ENCODE assay signal across 16 cellular contexts in genomic region chr12:92554316-92554905, GRCh38.
DNase-seq lines count a peak whose midpoint lies in the region; ATAC-seq and TF ChIP-seq lines count a peak whose summit lies in the region.
"Had no signal": no experiment of that assay in that cellular context is flagged by ENCODE, and none has a peak within 500 bp of the region (broad histone marks: within the 10 kb centered on the region; RNA-seq: fewer than 3 reads in every experiment).

No MANE protein-coding gene starts in this region.

- no peaks in the 10 kb centered on the region for H3K9me3 ChIP-seq in right atrium auricular region
- no peaks in the 10 kb centered on the region for H3K9me3 ChIP-seq in vagina

- peaks cover 4% of the 10 kb centered on the region for H3K9me3 Mint-ChIP-seq in activated T-helper 1 cell treated with anti-CD3 and anti-CD28 coated beads, Interleukin-12 subunit alpha, Interleukin-12 subunit beta, Interleukin-2, Interleukin-4 antibody, amounts not matched to agents 30 ng/mL and 10 ng/mL and 1 ng/mL, durations not matched to agents 14 hours and 24 hours and 36 hours
- no peaks in the 10 kb centered on the region for H3K9me3 Mint-ChIP-seq in mesothelial cell of epicardium

- H3K4me1 Mint-ChIP-seq in activated T-helper 1 cell treated with anti-CD3 and anti-CD28 coated beads, Interleukin-12 subunit alpha, Interleukin-12 subunit beta, Interleukin-2, Interleukin-4 antibody, amounts not matched to agents 30 ng/mL and 10 ng/mL and 1 ng/mL, durations not matched to agents 14 hours and 24 hours and 36 hours (ENCODE audit: low read depth) = peaks cover 44% of the 10 kb centered on the region
- peaks cover 26% of the 10 kb centered on the region for H3K4me1 Mint-ChIP-seq in mesothelial cell of epicardium
- H3K4me1 Mint-ChIP-seq: nephron progenitor cell had no signal

- ATAC-seq in left ventricle myocardium superior = no peak

- H3K36me3 ChIP-seq in right atrium auricular region = no peaks in the 10 kb centered on the region
- H3K36me3 ChIP-seq in vagina = no peaks in the 10 kb centered on the region

- peak overlapping the region; percentile 68 for H3K27ac Mint-ChIP-seq in activated T-helper 1 cell treated with anti-CD3 and anti-CD28 coated beads, Interleukin-12 subunit alpha, Interleukin-12 subunit beta, Interleukin-2, Interleukin-4 antibody, amounts not matched to agents 30 ng/mL and 10 ng/mL and 1 ng/mL, durations not matched to agents 14 hours and 24 hours and 36 hours
- H3K27ac Mint-ChIP-seq in mesothelial cell of epicardium = peak overlapping the region; percentile 30
- H3K27ac Mint-ChIP-seq: nephron progenitor cell had no signal

- TF ChIP-seq CTCF in right atrium auricular region (IDR thresholded peaks at IDR 0.05) = no peak
- TF ChIP-seq CTCF in mesothelial cell of epicardium (IDR thresholded peaks at IDR 0.05; ENCODE audit: unreplicated experiment) = no peak
- no peak for TF ChIP-seq CTCF in vagina (IDR thresholded peaks at IDR 0.05)

- H3K4me1 ChIP-seq in right atrium auricular region (peaks cover 0 to 46% of the 10 kb centered on the region in 2 donors), vagina (peaks cover 29% of the 10 kb centered on the region)

- H3K27me3 ChIP-seq in right atrium auricular region (no peaks in the 10 kb centered on the region), vagina (no peaks in the 10 kb centered on the region)

- H3K27me3 Mint-ChIP-seq in activated T-helper 1 cell treated with anti-CD3 and anti-CD28 coated beads, Interleukin-12 subunit alpha, Interleukin-12 subunit beta, Interleukin-2, Interleukin-4 antibody, amounts not matched to agents 30 ng/mL and 10 ng/mL and 1 ng/mL, durations not matched to agents 14 hours and 24 hours and 36 hours (ENCODE audit: insufficient read depth) = no peaks in the 10 kb centered on the region
- no peaks in the 10 kb centered on the region for H3K27me3 Mint-ChIP-seq in mesothelial cell of epicardium (ENCODE audit: low read depth)

- no peak for DNase-seq in right atrium auricular region (ENCODE audit: low spot score)
- no peak for DNase-seq in left ventricle myocardium superior
- DNase-seq in activated T-helper 1 cell treated with anti-CD3 and anti-CD28 coated beads, Interleukin-12 subunit alpha, Interleukin-12 subunit beta, Interleukin-2, Interleukin-4 antibody, amounts not matched to agents 30 ng/mL and 10 ng/mL and 1 ng/mL, durations not matched to agents 14 hours and 24 hours and 36 hours (ENCODE audit: low spot score) = no peak
- DNase-seq in mesothelial cell of epicardium (ENCODE audit: low spot score in 2 of 2, unreplicated experiment in 2 of 2) = no peak
- DNase-seq in vagina (ENCODE audit: extremely low spot score in 2 of 2) = no peak
- no peak for DNase-seq in ecto neural progenitor cell (ENCODE audit: low spot score)
- no peak for DNase-seq in NCI-H748 (lab: John Stamatoyannopoulos, UW; ENCODE audit: unreplicated experiment)
- no peak for DNase-seq in NCI-H1048 (lab: John Stamatoyannopoulos, UW)
- DNase-seq: activated CD8-positive, alpha-beta memory T cell treated with anti-CD3 and anti-CD28 coated beads for 24 hours; activated naive CD4-positive, alpha-beta T cell treated with Interleukin-2 at 50 U/mL for 16 hours; DMS79 treated with DMSO at 0.1 percent for 48 hours; NCI-H2171; nephron progenitor cell; NK-92 treated with Interleukin-12 subunit alpha and Interleukin-12 subunit beta, amount 100 ng/mL, for 24 hours; SHP77; substantia nigra had no signal

- no peak overlapping the region for H3K4me3 Mint-ChIP-seq in activated T-helper 1 cell treated with anti-CD3 and anti-CD28 coated beads, Interleukin-12 subunit alpha, Interleukin-12 subunit beta, Interleukin-2, Interleukin-4 antibody, amounts not matched to agents 30 ng/mL and 10 ng/mL and 1 ng/mL, durations not matched to agents 14 hours and 24 hours and 36 hours
- no peak overlapping the region for H3K4me3 Mint-ChIP-seq in mesothelial cell of epicardium
- H3K4me3 Mint-ChIP-seq: nephron progenitor cell had no signal

- intact Hi-C loops in left ventricle myocardium superior (cut with micrococcal nuclease) = no loop called here
- intact Hi-C loops in activated T-helper 1 cell treated with anti-CD3 and anti-CD28 coated beads, Interleukin-12 subunit alpha, Interleukin-12 subunit beta, Interleukin-2, Interleukin-4 antibody, amounts not matched to agents 30 ng/mL and 10 ng/mL and 1 ng/mL, durations not matched to agents 14 hours and 24 hours and 36 hours (cut with micrococcal nuclease) = no loop called here
- intact Hi-C loops in vagina (cut with DNase I) = loop anchor here (10.0 kb wide), 1 partner anchor 50 kb away; no protein-coding TSS in a partner anchor

- H3K4me3 ChIP-seq in right atrium auricular region = no peak overlapping the region
- no peak overlapping the region for H3K4me3 ChIP-seq in vagina

- peaks cover 8% of the 10 kb centered on the region for H3K36me3 Mint-ChIP-seq in activated T-helper 1 cell treated with anti-CD3 and anti-CD28 coated beads, Interleukin-12 subunit alpha, Interleukin-12 subunit beta, Interleukin-2, Interleukin-4 antibody, amounts not matched to agents 30 ng/mL and 10 ng/mL and 1 ng/mL, durations not matched to agents 14 hours and 24 hours and 36 hours (ENCODE audit: low read depth)
- H3K36me3 Mint-ChIP-seq in mesothelial cell of epicardium = no peaks in the 10 kb centered on the region

- H3K27ac ChIP-seq in right atrium auricular region = peak overlapping the region; percentile 84 to 85
- peak overlapping the region; percentile 61 for H3K27ac ChIP-seq in vagina

- no peak for TF ChIP-seq POLR2A in vagina (IDR thresholded peaks at IDR 0.05)
